ENCODE assay signal across 1 cellular context in the genomic region with DNA sequence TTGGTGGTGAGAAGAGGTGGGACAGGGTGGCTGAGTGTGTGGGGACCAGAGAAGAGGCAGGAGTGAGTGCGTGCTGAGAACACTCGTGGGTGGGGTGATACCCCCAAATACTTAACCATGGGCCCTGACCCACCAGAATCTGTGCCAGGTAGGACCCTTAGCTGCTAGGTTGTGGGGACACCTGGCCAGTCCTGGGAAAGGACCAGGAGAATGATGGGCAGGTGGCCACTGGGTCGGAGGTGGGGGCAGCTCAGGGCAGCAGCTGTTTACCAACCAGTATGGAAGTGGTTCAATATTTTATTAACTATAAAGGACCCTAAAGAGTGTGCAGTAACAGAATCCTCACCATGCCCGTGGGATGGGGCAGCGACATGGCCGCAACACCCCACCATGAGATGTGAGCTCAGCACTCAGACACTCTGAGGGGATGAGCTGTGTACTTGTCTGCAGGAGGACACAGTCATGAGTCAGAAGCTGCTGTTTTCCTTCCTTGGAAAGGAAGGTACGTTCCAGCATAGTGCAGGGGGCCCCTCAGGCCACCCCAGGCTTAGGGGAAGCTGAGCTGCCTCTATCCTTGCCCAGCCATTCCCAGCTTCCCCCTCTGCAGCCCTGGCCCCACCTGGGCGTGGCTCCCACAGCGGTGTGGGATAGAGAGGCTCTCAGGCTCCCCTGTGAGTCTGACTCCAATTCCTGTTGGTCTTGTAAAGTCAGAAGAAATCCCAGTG.
TF ChIP-seq lines count a peak whose summit lies in the region.

No MANE protein-coding gene starts in this region.

TF ChIP-seq in HCT116, 20 proteins besides CTCF, POLR2A, EP300 and RAD21:
- TF ChIP-seq, protein P1, sequence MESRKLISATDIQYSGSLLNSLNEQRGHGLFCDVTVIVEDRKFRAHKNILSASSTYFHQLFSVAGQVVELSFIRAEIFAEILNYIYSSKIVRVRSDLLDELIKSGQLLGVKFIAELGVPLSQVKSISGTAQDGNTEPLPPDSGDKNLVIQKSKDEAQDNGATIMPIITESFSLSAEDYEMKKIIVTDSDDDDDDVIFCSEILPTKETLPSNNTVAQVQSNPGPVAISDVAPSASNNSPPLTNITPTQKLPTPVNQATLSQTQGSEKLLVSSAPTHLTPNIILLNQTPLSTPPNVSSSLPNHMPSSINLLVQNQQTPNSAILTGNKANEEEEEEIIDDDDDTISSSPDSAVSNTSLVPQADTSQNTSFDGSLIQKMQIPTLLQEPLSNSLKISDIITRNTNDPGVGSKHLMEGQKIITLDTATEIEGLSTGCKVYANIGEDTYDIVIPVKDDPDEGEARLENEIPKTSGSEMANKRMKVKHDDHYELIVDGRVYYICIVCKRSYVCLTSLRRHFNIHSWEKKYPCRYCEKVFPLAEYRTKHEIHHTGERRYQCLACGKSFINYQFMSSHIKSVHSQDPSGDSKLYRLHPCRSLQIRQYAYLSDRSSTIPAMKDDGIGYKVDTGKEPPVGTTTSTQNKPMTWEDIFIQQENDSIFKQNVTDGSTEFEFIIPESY (IDR thresholded peaks at IDR 0.05; ENCODE audit: extremely low read depth, insufficient replicate concordance, low read length) = no peak
- TF ChIP-seq EGR1 (IDR thresholded peaks at IDR 0.05; ENCODE audit: low read depth) (no peak), ELF1 (IDR thresholded peaks at IDR 0.05; ENCODE audit: borderline replicate concordance, low read depth) (no peak), TCF7L2 (IDR thresholded peaks at IDR 0.05; ENCODE audit: borderline replicate concordance, extremely low read depth, insufficient read depth, insufficient read length) (no peak), SRF (IDR thresholded peaks at IDR 0.05; ENCODE audit: low read depth) (no peak), ZNF274 (IDR thresholded peaks at IDR 0.05; ENCODE audit: low read depth, low read length) (no peak), EZH2 (IDR thresholded peaks at IDR 0.05) (no peak), ZFX (IDR thresholded peaks at IDR 0.05) (no peak)
- TF ChIP-seq, protein P2, sequence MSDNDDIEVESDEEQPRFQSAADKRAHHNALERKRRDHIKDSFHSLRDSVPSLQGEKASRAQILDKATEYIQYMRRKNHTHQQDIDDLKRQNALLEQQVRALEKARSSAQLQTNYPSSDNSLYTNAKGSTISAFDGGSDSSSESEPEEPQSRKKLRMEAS (IDR thresholded peaks at IDR 0.05) = no peak
